Comparison of ENCODE assay signal across 18 cellular contexts in the genomic region with DNA sequence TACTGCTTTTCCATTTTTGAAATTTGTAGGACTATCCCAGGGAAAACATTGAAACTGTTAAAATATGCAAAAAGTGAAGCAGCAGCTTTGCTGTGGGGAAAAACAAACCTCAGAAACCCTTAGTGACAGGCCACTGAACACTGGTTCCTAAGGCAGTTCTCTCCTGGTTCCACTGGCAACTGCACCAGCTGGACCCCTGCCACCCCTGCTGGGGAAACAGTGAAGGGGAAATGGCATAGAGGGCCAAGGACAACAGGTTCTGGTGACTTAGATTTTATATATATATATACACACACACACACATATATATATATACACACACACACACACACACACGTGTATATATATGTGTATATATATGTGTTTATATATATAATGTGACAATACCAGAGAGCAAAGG. TPM values are rescaled to one million over a fixed set of nuclear protein-coding genes. Genes with fewer than 3 reads are reported as not detected.
DNase-seq lines count a peak whose midpoint lies in the region; ATAC-seq and TF ChIP-seq lines count a peak whose summit lies in the region.
"Had no signal": no experiment of that assay in that cellular context is flagged by ENCODE, and none has a peak within 500 bp of the region (broad histone marks: within the 10 kb centered on the region; RNA-seq: fewer than 3 reads in every experiment).

No MANE protein-coding gene starts in this region.

- H3K36me3 ChIP-seq in HCT116 (ENCODE audit: control insufficient read depth in 1 of 2, insufficient read depth in 2 of 2, low read length in 2 of 2), result no peaks in the 10 kb centered on the region
- H3K36me3 ChIP-seq in body of pancreas (replicated peaks in 1 of 2; ENCODE audit: insufficient read depth in 1 of 2, low read depth in 2 of 2), result no peaks in the 10 kb centered on the region
- H3K36me3 ChIP-seq in osteoblast (ENCODE audit: insufficient read depth, low read length), result no peaks in the 10 kb centered on the region
- H3K36me3 ChIP-seq: right lobe of liver had no signal

- peak overlapping the region in 2 of 3 experiments; percentile 23 to 30 for H3K27ac Mint-ChIP-seq in nephron
- H3K27ac Mint-ChIP-seq: activated CD4-positive, alpha-beta T cell treated with anti-CD3 and anti-CD28 coated beads, Interleukin-2, amount 10 ng/mL, durations not matched to agents 24 days and 14 days; immature natural killer cell; memory B cell had no signal

- no peak; the same call in 1 of the 2 replicates for TF ChIP-seq CTCF in 22Rv1 (IDR thresholded peaks at IDR 0.05)
- 0 out of 6 replicates have a peak, but pooled peaks of 1 of the 3 experiments have one; percentile 8 for TF ChIP-seq CTCF in HCT116 (IDR thresholded peaks at IDR 0.05 in 2 of 3, conservative IDR thresholded peaks at IDR 0.05 in 1 of 3; ENCODE audit: borderline replicate concordance in 1 of 3, insufficient read depth in 1 of 3, low read depth in 2 of 3, low read length in 2 of 3)
- TF ChIP-seq CTCF in body of pancreas (IDR thresholded peaks at IDR 0.05), result peak in 4 of 7 experiments; percentile 19 to 40 (median 30)
- TF ChIP-seq CTCF in nephron (IDR thresholded peaks at IDR 0.05; ENCODE audit: unreplicated experiment in 3 of 3), result no peak
- TF ChIP-seq CTCF in osteoblast (IDR thresholded peaks at IDR 0.05; ENCODE audit: extremely low read depth, low read depth, low read length), result no peak

- no peak for TF ChIP-seq RAD21 in HCT116 (IDR thresholded peaks at IDR 0.05; ENCODE audit: low read depth)

- no peak for DNase-seq in HCT116 (ENCODE audit: low read depth, low spot score)
- DNase-seq in body of pancreas, result peak; percentile 71 to 85 (median 75)
- no peak for DNase-seq in osteoblast (ENCODE audit: insufficient read length, low spot score, missing footprints)
- DNase-seq in activated gamma-delta T cell (lab: John Stamatoyannopoulos, UW), result no peak
- DNase-seq: activated CD4-positive, alpha-beta T cell treated with anti-CD3 and anti-CD28 coated beads, Interleukin-2, amount 10 ng/mL, durations not matched to agents 24 days and 14 days; activated CD8-positive, alpha-beta memory T cell treated with anti-CD3 and anti-CD28 coated beads, Interleukin-2, amount 50 U/mL, for 4 hours; activated naive CD4-positive, alpha-beta T cell treated with Interleukin-2 at 50 U/mL for 16 hours; GF-D8; immature natural killer cell; NCI-H187 treated with DMSO at 0.1 percent for 48 hours had no signal

- WGBS in body of pancreas, 2 donors, result 0 to 8% methylated on average over 1 of the region's 1 CpG

- RAD21 ChIA-PET in HCT116 (lab: Charles Lee; ENCODE audit: low non-redundant PET in 1 of 2, low total read pairs in 2 of 2, uncharacterized antibody in 2 of 2, unreplicated experiment in 2 of 2), result interaction anchor here in 1 of 2 experiments (0.8 to 1.7 kb wide), 3 partner anchors 68 to 112 kb away, joined by 3 to 5 read pairs (median 4); no protein-coding TSS in a partner anchor

- H3K4me3 Mint-ChIP-seq in nephron, result no peak overlapping the region
- H3K4me3 Mint-ChIP-seq: activated CD4-positive, alpha-beta T cell treated with anti-CD3 and anti-CD28 coated beads, Interleukin-2, amount 10 ng/mL, durations not matched to agents 24 days and 14 days; immature natural killer cell; memory B cell; neural crest cell had no signal

- CTCF ChIA-PET in HCT116 (lab: Charles Lee), result interaction anchor here (0.9 to 3.8 kb wide), 3 partner anchors 62 to 179 kb away, joined by 3 to 24 read pairs (median 7); no protein-coding TSS in a partner anchor

- no peak for TF ChIP-seq POLR2A in HCT116 (IDR thresholded peaks at IDR 0.05; ENCODE audit: borderline replicate concordance, extremely low read depth, insufficient read depth, insufficient read length)
- TF ChIP-seq POLR2A in body of pancreas (IDR thresholded peaks at IDR 0.05), result no peak

- no peaks in the 10 kb centered on the region for H3K36me3 Mint-ChIP-seq in nephron (ENCODE audit: low read depth)
- H3K36me3 Mint-ChIP-seq: immature natural killer cell, memory B cell had no signal

- H3K27me3 ChIP-seq in HCT116 (ENCODE audit: insufficient read depth, low read length) (no peaks in the 10 kb centered on the region), body of pancreas (no peaks in the 10 kb centered on the region), osteoblast (ENCODE audit: insufficient read depth, low read length) (no peaks in the 10 kb centered on the region)
- H3K27me3 ChIP-seq: right lobe of liver had no signal

- H3K9ac ChIP-seq in HCT116 (ENCODE audit: low read length), result peak overlapping the region; percentile 47

- no peaks in the 10 kb centered on the region for H4K20me1 ChIP-seq in HCT116 (ENCODE audit: insufficient read depth)
- no peaks in the 10 kb centered on the region for H4K20me1 ChIP-seq in osteoblast (ENCODE audit: insufficient read depth, low read length)

- H3K27me3 Mint-ChIP-seq in nephron (ENCODE audit: low read depth), result peaks cover 43% of the 10 kb centered on the region

- H3K4me2 ChIP-seq in HCT116 (ENCODE audit: low read length), result peak overlapping the region; percentile 69
- no peak overlapping the region for H3K4me2 ChIP-seq in osteoblast (ENCODE audit: insufficient read depth, low read length)

- H3K4me1 ChIP-seq in HCT116 (ENCODE audit: control insufficient read depth in 1 of 2, insufficient read depth in 2 of 2, low read length in 2 of 2), result peaks cover 55 to 88% of the 10 kb centered on the region in 2 experiments
- H3K4me1 ChIP-seq in body of pancreas, result peaks cover 84% of the 10 kb centered on the region
- peaks cover 13% of the 10 kb centered on the region for H3K4me1 ChIP-seq in osteoblast (ENCODE audit: insufficient read depth, low read length)
- H3K4me1 ChIP-seq: right lobe of liver had no signal

- ATAC-seq in HCT116 (no peak), body of pancreas (peak; percentile 31), HG02610 (IDR thresholded peaks at IDR 0.05; ENCODE audit: unreplicated experiment) (no peak), HG03175 (IDR thresholded peaks at IDR 0.05; ENCODE audit: unreplicated experiment) (no peak)

- H3K27ac ChIP-seq in 22Rv1 (peak overlapping the region; percentile 79), HCT116 (ENCODE audit: low read depth, low read length) (peak overlapping the region; percentile 52), body of pancreas (peak overlapping the region; percentile 69 to 86 (median 84)), osteoblast (ENCODE audit: low read depth, low read length) (no peak overlapping the region)
- H3K27ac ChIP-seq: right lobe of liver had no signal

- H3K9me3 ChIP-seq in HCT116 (ENCODE audit: control insufficient read depth in 1 of 2, insufficient read depth in 1 of 2, low read depth in 1 of 2, low read length in 2 of 2) (no peaks in the 10 kb centered on the region), body of pancreas (no peaks in the 10 kb centered on the region), osteoblast (ENCODE audit: low read depth, low read length) (no peaks in the 10 kb centered on the region)
- H3K9me3 ChIP-seq: right lobe of liver had no signal

- H3K4me3 ChIP-seq in HCT116 (replicated peaks in 1 of 2; ENCODE audit: low read depth in 1 of 2, low read length in 2 of 2) (no peak overlapping the region), body of pancreas (no peak overlapping the region), osteoblast (ENCODE audit: insufficient read depth, low read length) (no peak overlapping the region)
- H3K4me3 ChIP-seq: right lobe of liver had no signal

- no TSS peak for BruUV-seq in HCT116 (replicated peaks; lab: Mats Ljungman, UMichigan)

- no peaks in the 10 kb centered on the region for H3K9me2 ChIP-seq in HCT116 (ENCODE audit: insufficient read depth)

- intact Hi-C loops in HCT116 (cut with micrococcal nuclease) (loop anchor here (2.0 kb wide), 1 partner anchor 110 kb away; no protein-coding TSS in a partner anchor), body of pancreas (cut with DNase I) (no loop called here)

- H3K79me2 ChIP-seq in HCT116 (ENCODE audit: insufficient read depth, low read length) (no peaks in the 10 kb centered on the region), osteoblast (ENCODE audit: insufficient read depth, low read length) (no peaks in the 10 kb centered on the region)

- POLR2A ChIA-PET in HCT116 (lab: Charles Lee), result interaction anchor here (1.2 to 1.9 kb wide), 2 partner anchors 9 to 64 kb away, joined by 3 to 9 read pairs; no protein-coding TSS in a partner anchor

- no peak overlapping the region for H2AFZ ChIP-seq in HCT116 (ENCODE audit: low read depth, low read length, poor library complexity, severe bottlenecking)
- H2AFZ ChIP-seq in osteoblast (ENCODE audit: low read length), result no peak overlapping the region

- H3K9me3 Mint-ChIP-seq in nephron, result no peaks in the 10 kb centered on the region
- H3K9me3 Mint-ChIP-seq: activated CD4-positive, alpha-beta T cell treated with anti-CD3 and anti-CD28 coated beads, Interleukin-2, amount 10 ng/mL, durations not matched to agents 24 days and 14 days; immature natural killer cell; memory B cell; neural crest cell had no signal

- peaks cover 3% of the 10 kb centered on the region for H3K4me1 Mint-ChIP-seq in nephron
- H3K4me1 Mint-ChIP-seq: immature natural killer cell, neural crest cell had no signal

TF ChIP-seq in HCT116, 20 proteins besides CTCF, POLR2A, EP300 and RAD21 (continues in another document):
- TF ChIP-seq CEBPB (IDR thresholded peaks at IDR 0.05; ENCODE audit: low read depth), result no peak
- no peak for TF ChIP-seq ZFX (IDR thresholded peaks at IDR 0.05)
- no peak for TF ChIP-seq TCF7L2 (IDR thresholded peaks at IDR 0.05; ENCODE audit: borderline replicate concordance, extremely low read depth, insufficient read depth, insufficient read length)
- no peak for TF ChIP-seq ELF1 (IDR thresholded peaks at IDR 0.05; ENCODE audit: borderline replicate concordance, low read depth)
- TF ChIP-seq EGR1 (IDR thresholded peaks at IDR 0.05; ENCODE audit: low read depth), result no peak
- no peak for TF ChIP-seq MAX (IDR thresholded peaks at IDR 0.05)
- TF ChIP-seq YY1 (IDR thresholded peaks at IDR 0.05; ENCODE audit: extremely low read depth, insufficient replicate concordance, low read depth, low read length), result no peak
- no peak for TF ChIP-seq ATF3 (IDR thresholded peaks at IDR 0.05)

RNA-seq across cellular contexts. Expression of gene KRT7, which starts 16.2 kb away (rescaled TPM):
- total RNA-seq in HCT116 (2021; ENCODE audit: unreplicated experiment) (72.6 TPM), body of pancreas (100 to 1,000 TPM in 1 of 2 donors, 10 to 100 TPM in 1; 69.2 to 196 TPM), osteoblast (20.9 and 27.9 TPM in 2 replicates)
- 96.4 and 207 TPM in 2 replicates for polyA plus RNA-seq in HCT116 (2012)
- total RNA-seq: neural crest cell had no signal
- polyA plus RNA-seq: immature natural killer cell had no signal

RNA-seq across cellular contexts. Expression of gene KRT80, which starts 25.0 kb away (rescaled TPM):
- total RNA-seq in HCT116 (2021; ENCODE audit: unreplicated experiment) (8.8 TPM), body of pancreas (10 to 100 TPM; 10.2 to 11.9 TPM), osteoblast (0.59 and 0.72 TPM in 2 replicates)
- 14.4 and 24.3 TPM in 2 replicates for polyA plus RNA-seq in HCT116 (2012)
- total RNA-seq: activated CD4-positive, alpha-beta T cell treated with anti-CD3 and anti-CD28 coated beads, Interleukin-2, amount 10 ng/mL, durations not matched to agents 24 days and 14 days; neural crest cell had no signal
- polyA plus RNA-seq: immature natural killer cell had no signal

RNA-seq across cellular contexts. Expression of gene KRT86, which starts 57.6 kb away (rescaled TPM):
- total RNA-seq in HCT116 (2021; ENCODE audit: unreplicated experiment), result 1.5 TPM
- 0.62 and 1.4 TPM in 2 replicates for polyA plus RNA-seq in HCT116 (2012)
- total RNA-seq in body of pancreas, result 1 to 10 TPM; 1.8 to 8.6 TPM
- total RNA-seq in osteoblast, result under 0.01 and 0.36 TPM in 2 replicates
- total RNA-seq: dermis blood vessel endothelial cell, neural crest cell, right lobe of liver had no signal

Comparison
In these comparisons a context has a peak if more than half of its experiments do, and no peak if none do; other contexts are left out.
1. CTCF ChIP-seq: peak in body of pancreas (4 of 7); none in 22Rv1 (single experiment), nephron (0 of 3) and osteoblast (single experiment).
2. DNase-seq: peak in body of pancreas (4 of 4); none in HCT116 (single experiment), osteoblast (single experiment) and activated gamma-delta T cell (single experiment).